In the genomic region with DNA sequence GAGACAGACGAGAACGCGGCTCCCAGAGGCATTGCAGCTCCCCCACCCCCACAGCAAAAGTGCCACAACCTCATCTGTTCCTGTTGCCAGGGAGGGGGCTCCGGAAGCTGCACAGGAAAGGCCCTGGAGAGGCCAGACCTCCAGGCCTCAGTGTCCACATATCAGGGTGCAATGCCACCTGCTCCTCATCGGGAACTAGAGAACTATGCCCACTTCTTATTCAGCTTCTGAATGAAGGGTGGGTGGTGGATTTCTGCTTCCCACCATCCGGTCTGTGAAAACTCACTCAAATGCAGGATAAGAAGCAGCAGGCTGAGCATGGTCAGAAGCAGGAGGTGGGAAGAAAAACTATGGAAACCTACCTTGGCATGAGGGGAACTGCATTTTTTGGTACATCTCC, we compare ENCODE assay signal across 34 cellular contexts.
"Had no signal": no experiment of that assay in that cellular context is flagged by ENCODE, and none has a peak within 500 bp of the region (broad histone marks: within the 10 kb centered on the region; RNA-seq: fewer than 3 reads in every experiment).

No MANE protein-coding gene starts in this region.

- FAIRE-seq: astrocyte, TTC549 had no signal

- H3K4me1 ChIP-seq: adrenal gland, body of pancreas, breast epithelium, colonic mucosa had no signal

- H3K27me3 ChIP-seq: adrenal gland, body of pancreas, breast epithelium, colonic mucosa had no signal

- H3K36me3 ChIP-seq: adrenal gland, brain microvascular endothelial cell, breast epithelium, colonic mucosa had no signal

- H3K4me3 ChIP-seq: adrenal gland, body of pancreas, breast epithelium, colonic mucosa had no signal

- H3K27ac ChIP-seq: adrenal gland, body of pancreas, brain microvascular endothelial cell, breast epithelium, colonic mucosa, VCaP had no signal

- H3K9me3 ChIP-seq: adrenal gland, body of pancreas, breast epithelium, colonic mucosa had no signal

- ATAC-seq: activated CD8-positive, alpha-beta T cell treated with anti-CD3 and anti-CD28 coated beads for 36 hours; activated naive CD4-positive, alpha-beta T cell treated with anti-CD3 and anti-CD28 coated beads, Interleukin-2, amount 50 U/mL, for 72 hours; activated T-cell treated with anti-CD3 and anti-CD28 coated beads, Interleukin-2, amount 50 U/mL, for 4 hours; activated T-cell treated with anti-CD3 and anti-CD28 coated beads, Interleukin-2, amount 50 U/mL, for 72 hours; activated T-helper 17 cell treated with anti-CD3 and anti-CD28 coated beads, Interleukin-2, amount 50 U/mL, for 72 hours; body of pancreas had no signal

- DNase-seq: activated B cell treated with CpG ODN at 0.5 μM for 24 hours; activated CD4-positive, alpha-beta memory T cell treated with anti-CD3 and anti-CD28 coated beads for 36 hours; activated CD4-positive, alpha-beta T cell treated with anti-CD3 and anti-CD28 coated beads for 4 hours; activated CD4-positive, alpha-beta T cell treated with anti-CD3 and anti-CD28 coated beads, Interleukin-2, amount 10 ng/mL, durations not matched to agents 24 days and 14 days; activated CD4-positive, alpha-beta T cell treated with anti-CD3 and anti-CD28 coated beads, Interleukin-2, amount 50 U/mL, for 1 hour; activated CD4-positive, alpha-beta T cell treated with anti-CD3 and anti-CD28 coated beads, Interleukin-2, amount 50 U/mL, for 4 hours; activated CD4-positive, CD25-positive, alpha-beta regulatory T cell treated with anti-CD3 and anti-CD28 coated beads, Interleukin-2, amount 50 U/mL, for 72 hours; activated CD8-positive, alpha-beta memory T cell treated with anti-CD3 and anti-CD28 coated beads, Interleukin-2, amount 50 U/mL, for 4 hours; activated CD8-positive, alpha-beta T cell treated with anti-CD3 and anti-CD28 coated beads for 36 hours; activated effector memory CD4-positive, alpha-beta T cell treated with anti-CD3 and anti-CD28 coated beads, Interleukin-2, amount 50 U/mL, for 16 hours; activated gamma-delta T cell treated with Interleukin-2 at 50 U/mL for 16 hours; activated naive CD4-positive, alpha-beta T cell; activated naive CD4-positive, alpha-beta T cell treated with anti-CD3 and anti-CD28 coated beads for 36 hours; activated naive CD4-positive, alpha-beta T cell treated with anti-CD3 and anti-CD28 coated beads, Interleukin-2, amount 50 U/mL, for 16 hours; activated naive CD8-positive, alpha-beta T cell treated with anti-CD3 and anti-CD28 coated beads for 36 hours; activated T-cell treated with anti-CD3 and anti-CD28 coated beads for 4 hours; activated T-cell treated with anti-CD3 and anti-CD28 coated beads, Interleukin-2, amount 50 U/mL, for 1 hour; activated T-cell treated with anti-CD3 and anti-CD28 coated beads, Interleukin-2, amount 50 U/mL, for 4 hours; activated T-cell treated with anti-CD3 and anti-CD28 coated beads, Interleukin-2, amount 50 U/mL, for 72 hours; adrenal gland; amniotic stem cell; aorta; body of pancreas; brain microvascular endothelial cell; central memory CD4-positive, alpha-beta T cell; colonic mucosa; T-helper 2 cell; T-helper 9 cell had no signal
